8 cellular contexts compared by ENCODE assay signal in the genomic region with DNA sequence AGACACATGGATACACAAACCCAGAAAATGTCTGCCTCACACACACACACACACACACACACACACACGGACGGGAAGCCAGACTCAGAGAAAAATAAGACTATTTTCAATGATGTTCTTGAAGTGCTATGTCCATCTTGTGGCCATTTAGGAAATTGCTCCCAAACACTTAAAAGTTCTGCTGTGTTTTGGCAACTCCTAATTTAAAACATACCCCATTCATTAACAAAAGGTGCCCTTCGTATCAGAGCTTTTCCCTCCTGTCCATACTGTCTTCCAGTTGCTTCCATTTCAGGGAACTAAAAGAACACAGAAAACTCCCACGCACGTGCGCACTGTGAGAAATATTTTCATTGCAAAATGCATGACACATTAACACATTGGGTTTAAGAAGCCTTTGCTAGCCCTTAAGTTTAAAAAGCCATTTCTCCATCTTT. TPM values are rescaled to one million over a fixed set of nuclear protein-coding genes. Genes with fewer than 3 reads are reported as not detected.
DNase-seq lines count a peak whose midpoint lies in the region; ATAC-seq, FAIRE-seq and TF ChIP-seq lines count a peak whose summit lies in the region.

No MANE protein-coding gene starts in this region.

- H3K4me1 ChIP-seq in thoracic aorta (ENCODE audit: control insufficient read depth in 1 of 2, low read depth in 2 of 2) = peaks cover 4 to 16% of the 10 kb centered on the region in 2 donors

- H3K4me3 ChIP-seq in thoracic aorta = no peak overlapping the region

- H3K27ac ChIP-seq in thoracic aorta = no peak overlapping the region

- no peaks in the 10 kb centered on the region for H3K27me3 ChIP-seq in thoracic aorta (replicated peaks; ENCODE audit: insufficient read depth)

- no peaks in the 10 kb centered on the region for H3K9me3 ChIP-seq in thoracic aorta

- no peaks in the 10 kb centered on the region for H3K36me3 ChIP-seq in thoracic aorta

- peak; percentile 79 for TF ChIP-seq CTCF in thoracic aorta (IDR thresholded peaks at IDR 0.05)

- DNase-seq in GDM1 (lab: John Stamatoyannopoulos, UW) (peak; percentile 12), NCI-H748 (lab: John Stamatoyannopoulos, UW; ENCODE audit: unreplicated experiment) (peak; percentile 73), astrocyte of the hippocampus (ENCODE audit: low read depth, low spot score) (peak; percentile 80), thoracic aorta (ENCODE audit: low spot score) (no peak), NCI-H1930 (lab: John Stamatoyannopoulos, UW) (no peak)

- peak; percentile 98 for FAIRE-seq in islet of Langerhans (lab: Jason Lieb, UNC)

- ATAC-seq in HG03159 (IDR thresholded peaks at IDR 0.05; ENCODE audit: unreplicated experiment) (peak; percentile 63), thoracic aorta (ENCODE audit: insufficient number of reproducible peaks, low FRiP score, low read depth) (peak; percentile 44), HG03175 (IDR thresholded peaks at IDR 0.05; ENCODE audit: unreplicated experiment) (no peak)

RNA-seq across cellular contexts. Expression of a gene that starts 44.6 kb away (rescaled TPM):
- under 1 TPM; 0.68 to 0.85 TPM for total RNA-seq in thoracic aorta

RNA-seq across cellular contexts. Expression of a gene that starts 59.2 kb away (rescaled TPM):
- not detected for total RNA-seq in thoracic aorta

Comparison
In these comparisons a context has a peak if more than half of its experiments do, and no peak if none do; other contexts are left out.
1. DNase-seq: peak in GDM1 (single experiment), NCI-H748 (single experiment) and astrocyte of the hippocampus (single experiment); none in thoracic aorta (single experiment) and NCI-H1930 (0 of 2).